37 cellular contexts compared by ENCODE assay signal in genomic region chr1:42762269-42762668, GRCh38. TPM values are rescaled to one million over a fixed set of nuclear protein-coding genes. Genes with fewer than 3 reads are reported as not detected.
"Had no signal": no experiment of that assay in that cellular context is flagged by ENCODE, and none has a peak within 500 bp of the region (broad histone marks: within the 10 kb centered on the region; RNA-seq: fewer than 3 reads in every experiment).

No MANE protein-coding gene starts in this region.

- H3K27ac Mint-ChIP-seq: activated B cell treated with CpG ODN at 0.5 μM for 24 hours; activated CD4-positive, alpha-beta memory T cell treated with anti-CD3 and anti-CD28 coated beads for 36 hours; activated CD4-positive, alpha-beta T cell treated with anti-CD3 and anti-CD28 coated beads for 36 hours; activated CD8-positive, alpha-beta memory T cell treated with anti-CD3 and anti-CD28 coated beads, Interleukin-2, amount 10 ng/mL, durations not matched to agents 7 days and 5 days; activated naive CD4-positive, alpha-beta T cell treated with anti-CD3 and anti-CD28 coated beads for 36 hours; activated naive CD8-positive, alpha-beta T cell treated with anti-CD3 and anti-CD28 coated beads for 36 hours; nephron progenitor cell; progenitor cell of endocrine pancreas; stimulated activated naive CD8-positive, alpha-beta T cell treated with anti-CD3 and anti-CD28 coated beads, Interleukin-15, Interleukin-2, amounts not matched to agents 100 ng/mL and 50 ng/mL, for 24 hours; T-cell; T-helper 2 cell treated with Interferon-gamma antibody and Interleukin-4, amounts not matched to agents 5 μg/mL and 100 μg/mL, for 36 hours had no signal

- H3K9me3 ChIP-seq: adrenal gland, body of pancreas, colonic mucosa, gastrocnemius medialis, left lung, lower lobe of right lung, ovary, thoracic aorta, upper lobe of left lung had no signal

- ATAC-seq: activated CD4-positive, alpha-beta T cell treated with anti-CD3 and anti-CD28 coated beads for 36 hours; activated CD8-positive, alpha-beta memory T cell treated with anti-CD3 and anti-CD28 coated beads, Interleukin-2, amount 10 ng/mL, durations not matched to agents 7 days and 5 days; body of pancreas; gastrocnemius medialis; left lung; lower lobe of right lung; sciatic nerve; T-cell had no signal

- H3K36me3 ChIP-seq: colonic mucosa, ovary had no signal

- H3K4me3 ChIP-seq: adrenal gland, body of pancreas, cardiac muscle cell, colonic mucosa, dorsolateral prefrontal cortex, gastrocnemius medialis, left lung, lower lobe of right lung, ovary, skin epidermis, thoracic aorta, upper lobe of left lung had no signal

- H3K4me3 Mint-ChIP-seq: activated B cell treated with CpG ODN at 0.5 μM for 24 hours; activated CD4-positive, alpha-beta memory T cell treated with anti-CD3 and anti-CD28 coated beads for 36 hours; activated CD4-positive, alpha-beta T cell treated with anti-CD3 and anti-CD28 coated beads for 36 hours; activated CD8-positive, alpha-beta memory T cell treated with anti-CD3 and anti-CD28 coated beads, Interleukin-2, amount 10 ng/mL, durations not matched to agents 7 days and 5 days; activated naive CD4-positive, alpha-beta T cell treated with anti-CD3 and anti-CD28 coated beads for 36 hours; activated naive CD8-positive, alpha-beta T cell treated with anti-CD3 and anti-CD28 coated beads for 36 hours; nephron progenitor cell; stimulated activated naive CD8-positive, alpha-beta T cell treated with anti-CD3 and anti-CD28 coated beads, Interleukin-15, Interleukin-2, amounts not matched to agents 100 ng/mL and 50 ng/mL, for 24 hours; T-cell; T-helper 2 cell treated with Interferon-gamma antibody and Interleukin-4, amounts not matched to agents 5 μg/mL and 100 μg/mL, for 36 hours had no signal

- DNase-seq: activated B cell treated with CpG ODN at 0.5 μM for 24 hours; activated CD4-positive, alpha-beta memory T cell treated with anti-CD3 and anti-CD28 coated beads for 36 hours; activated CD4-positive, alpha-beta T cell treated with anti-CD3 and anti-CD28 coated beads for 36 hours; activated CD8-positive, alpha-beta memory T cell treated with anti-CD3 and anti-CD28 coated beads, Interleukin-2, amount 10 ng/mL, durations not matched to agents 7 days and 5 days; activated effector memory CD4-positive, alpha-beta T cell treated with anti-CD3 and anti-CD28 coated beads, Interleukin-2, amount 50 U/mL, for 16 hours; activated naive CD4-positive, alpha-beta T cell treated with anti-CD3 and anti-CD28 coated beads for 36 hours; activated naive CD8-positive, alpha-beta T cell treated with anti-CD3 and anti-CD28 coated beads for 36 hours; adrenal gland; aorta; body of pancreas; cerebellar nuclear complex; colonic mucosa; dorsolateral prefrontal cortex; effector memory CD4-positive, alpha-beta T cell; erythroblast; gastrocnemius medialis; glutamatergic neuron; left lung; lower lobe of right lung; naive B cell; nephron progenitor cell; ovary; stimulated activated CD4-positive, alpha-beta T cell treated with anti-CD3 and anti-CD28 coated beads, Interleukin-12 subunit alpha, Interleukin-12 subunit beta, amount 100 ng/mL, for 4 hours; stimulated activated CD4-positive, alpha-beta T cell treated with anti-CD3 and anti-CD28 coated beads, Interleukin-4, amount 100 ng/mL, for 1 hour; T-cell; upper lobe of left lung had no signal

- H3K9me3 Mint-ChIP-seq: activated B cell treated with CpG ODN at 0.5 μM for 24 hours; activated CD4-positive, alpha-beta memory T cell treated with anti-CD3 and anti-CD28 coated beads for 36 hours; activated naive CD4-positive, alpha-beta T cell treated with anti-CD3 and anti-CD28 coated beads for 36 hours; activated naive CD8-positive, alpha-beta T cell treated with anti-CD3 and anti-CD28 coated beads for 36 hours; naive B cell; nephron progenitor cell; stimulated activated naive CD8-positive, alpha-beta T cell treated with anti-CD3 and anti-CD28 coated beads, Interleukin-15, Interleukin-2, amounts not matched to agents 100 ng/mL and 50 ng/mL, for 24 hours; T-cell; T-helper 2 cell treated with Interferon-gamma antibody and Interleukin-4, amounts not matched to agents 5 μg/mL and 100 μg/mL, for 36 hours had no signal

- FAIRE-seq: islet of Langerhans had no signal

- H3K27ac ChIP-seq: adrenal gland, body of pancreas, cardiac muscle cell, colonic mucosa, dorsolateral prefrontal cortex, gastrocnemius medialis, left lung, lower lobe of right lung, ovary, thoracic aorta, upper lobe of left lung had no signal

- H3K4me1 ChIP-seq: colonic mucosa had no signal

- H3K27me3 Mint-ChIP-seq: activated B cell treated with CpG ODN at 0.5 μM for 24 hours; activated CD4-positive, alpha-beta memory T cell treated with anti-CD3 and anti-CD28 coated beads for 36 hours; activated CD4-positive, alpha-beta T cell treated with anti-CD3 and anti-CD28 coated beads for 36 hours; activated CD8-positive, alpha-beta memory T cell treated with anti-CD3 and anti-CD28 coated beads, Interleukin-2, amount 10 ng/mL, durations not matched to agents 7 days and 5 days; activated naive CD8-positive, alpha-beta T cell treated with anti-CD3 and anti-CD28 coated beads for 36 hours; naive B cell; progenitor cell of endocrine pancreas; stimulated activated naive CD8-positive, alpha-beta T cell treated with anti-CD3 and anti-CD28 coated beads, Interleukin-15, Interleukin-2, amounts not matched to agents 100 ng/mL and 50 ng/mL, for 24 hours; T-cell had no signal

- H3K27me3 ChIP-seq: adrenal gland, body of pancreas, cardiac muscle cell, colonic mucosa, dorsolateral prefrontal cortex, gastrocnemius medialis, left lung, ovary, upper lobe of left lung had no signal

RNA-seq across cellular contexts. Expression of gene CLDN19, which starts 22.2 kb away (rescaled TPM):
- total RNA-seq: activated B cell treated with CpG ODN at 0.5 μM for 24 hours; activated CD4-positive, alpha-beta memory T cell treated with anti-CD3 and anti-CD28 coated beads for 36 hours; activated CD4-positive, alpha-beta T cell treated with anti-CD3 and anti-CD28 coated beads for 36 hours; activated CD8-positive, alpha-beta memory T cell treated with anti-CD3 and anti-CD28 coated beads, Interleukin-2, amount 10 ng/mL, durations not matched to agents 7 days and 5 days; activated naive CD4-positive, alpha-beta T cell treated with anti-CD3 and anti-CD28 coated beads for 36 hours; activated naive CD8-positive, alpha-beta T cell treated with anti-CD3 and anti-CD28 coated beads for 36 hours; body of pancreas; colonic mucosa; left lung; lower lobe of right lung; mesenteric fat pad; subcutaneous adipose tissue; upper lobe of left lung had no signal
- polyA plus RNA-seq: aorta had no signal

RNA-seq across cellular contexts. Expression of gene TMEM269, which starts 22.5 kb away (rescaled TPM):
- total RNA-seq: body of pancreas, lower lobe of right lung, mesenteric fat pad, renal cortical epithelial cell had no signal
- polyA plus RNA-seq: aorta had no signal
